8 cellular contexts compared by ENCODE assay signal in genomic region chr1:39230261-39231190, GRCh38. TPM values are rescaled to one million over a fixed set of nuclear protein-coding genes. Genes with fewer than 3 reads are reported as not detected.
DNase-seq lines count a peak whose midpoint lies in the region; ATAC-seq and TF ChIP-seq lines count a peak whose summit lies in the region.

No MANE protein-coding gene starts in this region.

- no peaks in the 10 kb centered on the region for H3K9me2 ChIP-seq in SK-N-SH

- H3K9ac ChIP-seq in SK-N-SH: no peak overlapping the region

- intact Hi-C loops in natural killer cell (cut with micrococcal nuclease): loop anchor here (2.0 kb wide), 1 partner anchor 14 kb away; no protein-coding TSS in a partner anchor

- H3K36me3 Mint-ChIP-seq in HFFc6 (ENCODE audit: low read depth) (peaks cover 9% of the 10 kb centered on the region), natural killer cell (no peaks in the 10 kb centered on the region)

- H3K9me3 Mint-ChIP-seq in HFFc6 (no peaks in the 10 kb centered on the region), natural killer cell (no peaks in the 10 kb centered on the region)

- peak; percentile 70 to 87 (median 74) for ATAC-seq in natural killer cell

- H3K9me3 ChIP-seq in SK-N-SH (no peaks in the 10 kb centered on the region), ectodermal cell (ENCODE audit: control insufficient read depth, low read length) (no peaks in the 10 kb centered on the region)

- H3K36me3 ChIP-seq in SK-N-SH (replicated peaks in 1 of 2; ENCODE audit: control insufficient read depth in 1 of 2, insufficient read depth in 2 of 2, low read length in 1 of 2) (peaks cover 0 to 19% of the 10 kb centered on the region in 2 experiments), ectodermal cell (ENCODE audit: control insufficient read depth, insufficient read depth, low read length) (no peaks in the 10 kb centered on the region)

- no peaks in the 10 kb centered on the region for H3K27me3 ChIP-seq in SK-N-SH (ENCODE audit: insufficient read depth)
- no peaks in the 10 kb centered on the region for H3K27me3 ChIP-seq in ectodermal cell (ENCODE audit: control insufficient read depth, insufficient read depth, low read length, poor library complexity, severe bottlenecking)

- H3K4me1 Mint-ChIP-seq in HFFc6 (ENCODE audit: low read depth): peaks cover 33% of the 10 kb centered on the region
- H3K4me1 Mint-ChIP-seq in natural killer cell: peaks cover 51 to 58% of the 10 kb centered on the region in 2 donors

- CTCF ChIA-PET in SK-N-SH (lab: Yijun Ruan, JAX): interaction anchor here (0.7 to 1.8 kb wide), 2 partner anchors 132 to 180 kb away, joined by 3 to 4 read pairs; no protein-coding TSS in a partner anchor

- TF ChIP-seq CTCF in HFFc6 (IDR thresholded peaks at IDR 0.05): no peak
- no peak for TF ChIP-seq CTCF in SK-N-SH (IDR thresholded peaks at IDR 0.05)
- TF ChIP-seq CTCF in natural killer cell (IDR thresholded peaks at IDR 0.05): no peak

- no peak for TF ChIP-seq EP300 in SK-N-SH (IDR thresholded peaks at IDR 0.05; ENCODE audit: borderline replicate concordance in 1 of 2, low read depth in 1 of 2, low read length in 1 of 2)

- DNase-seq in ELF-1 (ENCODE audit: low read depth, low spot score) (peak; percentile 43), HFFc6 (peak; percentile 13), SK-N-SH (no peak), natural killer cell (no peak), HuH-7.5 (ENCODE audit: low spot score) (no peak), DMS79 treated with DMSO at 0.1 percent for 48 hours (lab: John Stamatoyannopoulos, UW) (no peak), NCI-H146 treated with DMSO at 0.1 percent for 48 hours (lab: John Stamatoyannopoulos, UW; ENCODE audit: unreplicated experiment) (no peak)

- peaks cover 82% of the 10 kb centered on the region for H3K79me2 ChIP-seq in SK-N-SH (ENCODE audit: insufficient read depth)

- H3K4me3 ChIP-seq in SK-N-SH (ENCODE audit: low read depth in 2 of 2, low read length in 1 of 2) (peak overlapping the region in 1 of 2 experiments; percentile 14; a peak in 1 of 4 replicates), ectodermal cell (ENCODE audit: insufficient read depth, low read depth, low read length) (no peak overlapping the region)

- no peak for TF ChIP-seq RAD21 in SK-N-SH (IDR thresholded peaks at IDR 0.05; ENCODE audit: low read length)

- H3K4me2 ChIP-seq in SK-N-SH: peak overlapping the region; percentile 66

- peak overlapping the region; percentile 62 for H3K27ac Mint-ChIP-seq in HFFc6
- H3K27ac Mint-ChIP-seq in natural killer cell: peak overlapping the region; percentile 77 to 88

- H3K27ac ChIP-seq in SK-N-SH (ENCODE audit: low read depth in 2 of 2, low read length in 1 of 2) (peak overlapping the region; percentile 12 to 75; a peak in 3 of 4 replicates), ectodermal cell (ENCODE audit: insufficient read depth, low read depth, low read length, poor library complexity, severe bottlenecking) (peak overlapping the region; percentile 26)

- peak overlapping the region; percentile 33 for H3K4me3 Mint-ChIP-seq in HFFc6
- H3K4me3 Mint-ChIP-seq in natural killer cell: peak overlapping the region; percentile 21

- WGBS in SK-N-SH (ENCODE audit: low lambda C conversion rate): 93% methylated on average over 9 of the region's 9 CpGs
- WGBS in ectodermal cell, 2 experiments: 71 to 72% methylated on average over 9 of the region's 9 CpGs

- POLR2A ChIA-PET in SK-N-SH (lab: Yijun Ruan, JAX): no interaction called here

- H3F3A ChIP-seq in SK-N-SH (replicated peaks; ENCODE audit: insufficient read depth): peaks cover 25% of the 10 kb centered on the region

- H4K20me1 ChIP-seq in SK-N-SH (ENCODE audit: insufficient read depth): peaks cover 45% of the 10 kb centered on the region

- peaks cover 3% of the 10 kb centered on the region; the same call in 1 of the 2 replicates for H3K27me3 Mint-ChIP-seq in HFFc6 (ENCODE audit: insufficient read depth)
- no peaks in the 10 kb centered on the region for H3K27me3 Mint-ChIP-seq in natural killer cell (ENCODE audit: low read depth in 2 of 2)

- H3K4me1 ChIP-seq in SK-N-SH (ENCODE audit: control insufficient read depth in 1 of 2, insufficient read depth in 2 of 2, low read depth in 1 of 2, low read length in 1 of 2) (peaks cover 0 to 23% of the 10 kb centered on the region in 2 experiments; a peak in 2 of 4 replicates), ectodermal cell (ENCODE audit: control insufficient read depth, insufficient read depth, low read length) (no peaks in the 10 kb centered on the region)

- H2AFZ ChIP-seq in SK-N-SH (ENCODE audit: low read depth): no peak overlapping the region

TF ChIP-seq in SK-N-SH, 30 proteins besides CTCF, POLR2A, EP300 and RAD21:
- TF ChIP-seq EZH2phosphoT487 (IDR thresholded peaks at IDR 0.05; ENCODE audit: borderline replicate concordance, low read depth) (no peak), TCF12 (IDR thresholded peaks at IDR 0.05) (peak; percentile 20; the same call in 1 of the 2 replicates), NFIC (IDR thresholded peaks at IDR 0.05; ENCODE audit: borderline replicate concordance) (peak; percentile 6; the same call in 1 of the 2 replicates), TEAD4 (IDR thresholded peaks at IDR 0.05; ENCODE audit: borderline replicate concordance, insufficient read depth) (peak; percentile 49; the same call in 1 of the 2 replicates)

RNA-seq across cellular contexts. Expression of gene MACF1, which starts 26.0 kb away (rescaled TPM):
- 100 to 1,000 TPM; 201 to 308 (median 223) TPM for total RNA-seq in HFFc6 (2021; fragmentation: NEBNext Ultra II Directional; extraction: Animal tissue kit (Norgen Biotek cat#: 25700))
- 37.6 and 45.9 TPM in 2 replicates for polyA plus RNA-seq in SK-N-SH (2012; rRNA removed)
- polyA plus RNA-seq in SK-N-SH (2012; cell fraction: cytosol; rRNA removed): 34.1 and 37.3 TPM in 2 replicates
- polyA plus RNA-seq in SK-N-SH (2012; cell fraction: nucleus; rRNA removed): 141 and 172 TPM in 2 replicates
- 98.6 TPM for polyA plus RNA-seq in ectodermal cell (2013, experiment 1 of 4)
- polyA plus RNA-seq in ectodermal cell (2013, experiment 2 of 4): 138 TPM
- 72.0 TPM for polyA plus RNA-seq in ectodermal cell (2013, experiment 3 of 4)
- polyA plus RNA-seq in ectodermal cell (2013, experiment 4 of 4): 103 TPM
- 100 to 1,000 TPM; 752 to 811 (median 752) TPM for total RNA-seq in natural killer cell

Comparison
In these comparisons a context has a peak if more than half of its experiments do, and no peak if none do; other contexts are left out.
1. DNase-seq: peak in ELF-1 (single experiment) and HFFc6 (single experiment); none in SK-N-SH (single experiment), natural killer cell (single experiment), HuH-7.5 (single experiment), DMS79 treated with DMSO at 0.1 percent for 48 hours (single experiment) and NCI-H146 treated with DMSO at 0.1 percent for 48 hours (single experiment).